ENCODE assay signal across 1 cellular context in the genomic region with DNA sequence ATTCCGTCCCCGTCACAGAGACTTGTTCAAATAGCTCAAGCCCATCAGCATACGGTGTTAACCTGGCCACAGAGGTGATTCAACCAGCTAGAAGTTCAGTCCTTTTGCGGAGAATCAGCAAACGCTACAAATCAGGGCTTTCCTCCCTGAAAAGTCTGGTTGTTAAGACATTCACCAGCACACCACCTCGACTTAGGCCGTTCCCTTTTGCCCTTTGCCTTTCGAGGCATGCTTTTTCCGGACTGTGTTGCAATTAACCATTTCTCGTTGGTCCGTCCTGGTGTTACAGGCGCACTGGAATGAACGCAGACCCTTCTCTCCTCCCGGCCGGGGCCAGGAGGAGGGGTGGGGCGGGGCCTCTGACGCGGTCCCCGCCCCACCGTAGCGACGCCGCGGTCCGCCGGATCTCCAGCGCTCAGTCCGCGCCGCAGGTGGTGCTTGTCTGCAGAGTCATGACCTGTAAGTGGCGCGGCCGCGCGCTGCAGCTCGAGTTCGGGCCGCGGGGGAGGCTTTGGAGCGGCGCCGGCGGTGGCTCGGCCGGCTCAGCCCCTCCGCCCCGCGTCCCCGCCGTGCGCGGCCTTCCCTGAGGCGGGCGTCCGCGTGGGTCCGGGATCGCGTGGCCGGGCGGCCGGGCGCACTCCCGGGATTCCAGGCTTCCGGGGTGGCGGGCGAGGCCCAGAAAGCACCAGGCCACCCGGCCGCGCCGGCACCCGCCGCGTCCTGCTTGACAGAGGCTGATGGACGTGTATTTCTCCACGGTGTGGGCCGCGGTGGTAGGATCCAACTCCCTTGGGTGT.
A peak's percentile ranks its signal among the peaks of the same experiment; 100 is the strongest.
TF ChIP-seq lines count a peak whose summit lies in the region.

TSS of gene NIT2 (plus strand) at position 418 of the 797 bp plus-strand sequence. CDS start at position 453, 35 bp downstream.

TF ChIP-seq in HepG2, 621 proteins besides CTCF, POLR2A, EP300 and RAD21 (continued from another document and continues in another):
- peak; percentile 94 for TF ChIP-seq ZNF766 (CRISPR knock-in tag; IDR thresholded peaks at IDR 0.05; ENCODE audit: borderline replicate concordance)
- TF ChIP-seq ZKSCAN5 (CRISPR knock-in tag; IDR thresholded peaks at IDR 0.05), result no peak
- no peak for TF ChIP-seq CERS6 (CRISPR knock-in tag; IDR thresholded peaks at IDR 0.05)
- TF ChIP-seq ERF (CRISPR knock-in tag; IDR thresholded peaks at IDR 0.05), result peak; percentile 61; the same call in 1 of the 2 replicates
- peak; percentile 90 for TF ChIP-seq YEATS4 (CRISPR knock-in tag; IDR thresholded peaks at IDR 0.05; ENCODE audit: borderline replicate concordance)
- peak; percentile 62 for TF ChIP-seq ASH2L (IDR thresholded peaks at IDR 0.05; ENCODE audit: insufficient read length, low read depth, low read length)
- no peak for TF ChIP-seq ZNF326 (CRISPR knock-in tag; IDR thresholded peaks at IDR 0.05; ENCODE audit: borderline replicate concordance)
- 0 out of 2 replicates have a peak, but pooled peaks have one; percentile 25 for TF ChIP-seq ZNF747 (CRISPR knock-in tag; IDR thresholded peaks at IDR 0.05; ENCODE audit: borderline replicate concordance)
- no peak for TF ChIP-seq SRSF4 (IDR thresholded peaks at IDR 0.05; ENCODE audit: low read depth, low read length, poor library complexity, severe bottlenecking)
- TF ChIP-seq, protein P1, sequence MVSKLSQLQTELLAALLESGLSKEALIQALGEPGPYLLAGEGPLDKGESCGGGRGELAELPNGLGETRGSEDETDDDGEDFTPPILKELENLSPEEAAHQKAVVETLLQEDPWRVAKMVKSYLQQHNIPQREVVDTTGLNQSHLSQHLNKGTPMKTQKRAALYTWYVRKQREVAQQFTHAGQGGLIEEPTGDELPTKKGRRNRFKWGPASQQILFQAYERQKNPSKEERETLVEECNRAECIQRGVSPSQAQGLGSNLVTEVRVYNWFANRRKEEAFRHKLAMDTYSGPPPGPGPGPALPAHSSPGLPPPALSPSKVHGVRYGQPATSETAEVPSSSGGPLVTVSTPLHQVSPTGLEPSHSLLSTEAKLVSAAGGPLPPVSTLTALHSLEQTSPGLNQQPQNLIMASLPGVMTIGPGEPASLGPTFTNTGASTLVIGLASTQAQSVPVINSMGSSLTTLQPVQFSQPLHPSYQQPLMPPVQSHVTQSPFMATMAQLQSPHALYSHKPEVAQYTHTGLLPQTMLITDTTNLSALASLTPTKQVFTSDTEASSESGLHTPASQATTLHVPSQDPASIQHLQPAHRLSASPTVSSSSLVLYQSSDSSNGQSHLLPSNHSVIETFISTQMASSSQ (IDR thresholded peaks at IDR 0.05; ENCODE audit: low read depth), result no peak
- TF ChIP-seq, protein P1 (CRISPR knock-in tag; IDR thresholded peaks at IDR 0.05; ENCODE audit: borderline replicate concordance), result no peak
- TF ChIP-seq ZNF839 (CRISPR knock-in tag; IDR thresholded peaks at IDR 0.05; ENCODE audit: borderline replicate concordance), result no peak
- TF ChIP-seq ZNF879 (CRISPR knock-in tag; IDR thresholded peaks at IDR 0.05), result no peak
- TF ChIP-seq ZFX (CRISPR knock-in tag; IDR thresholded peaks at IDR 0.05; ENCODE audit: low read depth), result peak; percentile 82
- TF ChIP-seq ZNF263 (CRISPR knock-in tag; IDR thresholded peaks at IDR 0.05), result peak; percentile 56; the same call in 1 of the 2 replicates
- no peak for TF ChIP-seq ZNF33A (CRISPR knock-in tag; IDR thresholded peaks at IDR 0.05; ENCODE audit: borderline replicate concordance)
- no peak for TF ChIP-seq PBX3 (CRISPR knock-in tag; IDR thresholded peaks at IDR 0.05; ENCODE audit: borderline replicate concordance)
- TF ChIP-seq, protein P2, sequence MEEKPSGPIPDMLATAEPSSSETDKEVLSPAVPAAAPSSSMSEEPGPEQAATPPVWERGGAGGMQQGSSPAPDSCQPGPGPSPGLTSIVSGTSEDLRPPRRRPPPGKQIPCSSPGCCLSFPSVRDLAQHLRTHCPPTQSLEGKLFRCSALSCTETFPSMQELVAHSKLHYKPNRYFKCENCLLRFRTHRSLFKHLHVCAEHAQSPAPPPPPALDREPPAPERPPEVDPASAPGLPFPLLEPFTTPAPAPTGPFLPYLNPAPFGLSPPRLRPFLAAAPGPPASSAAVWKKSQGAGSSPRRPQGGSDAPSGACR (CRISPR knock-in tag; IDR thresholded peaks at IDR 0.05), result peak; percentile 35; the same call in 1 of the 2 replicates
- TF ChIP-seq U2AF1 (optimal IDR thresholded peaks at IDR 0.05; ENCODE audit: low read depth, low read length), result no peak
- TF ChIP-seq HDAC2 (CRISPR knock-in tag; IDR thresholded peaks at IDR 0.05), result peak; percentile 50; the same call in 1 of the 2 replicates
- TF ChIP-seq ZNF274 (CRISPR knock-in tag; IDR thresholded peaks at IDR 0.05), result no peak
- TF ChIP-seq BHLHE40 (IDR thresholded peaks at IDR 0.05; ENCODE audit: low read length), result no peak
- no peak for TF ChIP-seq CCAR2 (optimal IDR thresholded peaks at IDR 0.05; ENCODE audit: low read depth, low read length)
- TF ChIP-seq ZNF792 (CRISPR knock-in tag; IDR thresholded peaks at IDR 0.05), result no peak
- TF ChIP-seq ZNF746 (CRISPR knock-in tag; IDR thresholded peaks at IDR 0.05), result peak; percentile 73
- TF ChIP-seq SRF (IDR thresholded peaks at IDR 0.05; ENCODE audit: low read depth, low read length), result no peak
- TF ChIP-seq ZNF572 (CRISPR knock-in tag; IDR thresholded peaks at IDR 0.05), result 0 out of 2 replicates have a peak, but pooled peaks have one; percentile 43
- peak; percentile 73 for TF ChIP-seq ZNF501 (CRISPR knock-in tag; IDR thresholded peaks at IDR 0.05)
- no peak for TF ChIP-seq LRRFIP1 (CRISPR knock-in tag; conservative IDR thresholded peaks at IDR 0.05)
- peak; percentile 77; the same call in 1 of the 2 replicates for TF ChIP-seq ZSCAN9 (CRISPR knock-in tag; IDR thresholded peaks at IDR 0.05; ENCODE audit: borderline replicate concordance)
- TF ChIP-seq U2AF2 (IDR thresholded peaks at IDR 0.05; ENCODE audit: low read depth, low read length), result no peak
- no peak for TF ChIP-seq ISX (CRISPR knock-in tag; conservative IDR thresholded peaks at IDR 0.05)
- peak; percentile 88 for TF ChIP-seq BCL6 (CRISPR knock-in tag; IDR thresholded peaks at IDR 0.05)
- peak; percentile 83 for TF ChIP-seq KMT2B (CRISPR knock-in tag; IDR thresholded peaks at IDR 0.05)
- TF ChIP-seq CHD2 (IDR thresholded peaks at IDR 0.05; ENCODE audit: low read depth, low read length), result 0 out of 2 replicates have a peak, but pooled peaks have one; percentile 39
- TF ChIP-seq, protein P3, sequence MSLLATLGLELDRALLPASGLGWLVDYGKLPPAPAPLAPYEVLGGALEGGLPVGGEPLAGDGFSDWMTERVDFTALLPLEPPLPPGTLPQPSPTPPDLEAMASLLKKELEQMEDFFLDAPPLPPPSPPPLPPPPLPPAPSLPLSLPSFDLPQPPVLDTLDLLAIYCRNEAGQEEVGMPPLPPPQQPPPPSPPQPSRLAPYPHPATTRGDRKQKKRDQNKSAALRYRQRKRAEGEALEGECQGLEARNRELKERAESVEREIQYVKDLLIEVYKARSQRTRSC (CRISPR knock-in tag; IDR thresholded peaks at IDR 0.05; ENCODE audit: low read depth), result no peak
- no peak for TF ChIP-seq JUND (CRISPR knock-in tag; IDR thresholded peaks at IDR 0.05)
- no peak for TF ChIP-seq ZNF883 (CRISPR knock-in tag; IDR thresholded peaks at IDR 0.05; ENCODE audit: not compliant biosample characterization)
- TF ChIP-seq ZNF772 (CRISPR knock-in tag; IDR thresholded peaks at IDR 0.05), result no peak; the same call in 1 of the 2 replicates
- TF ChIP-seq, protein P4, sequence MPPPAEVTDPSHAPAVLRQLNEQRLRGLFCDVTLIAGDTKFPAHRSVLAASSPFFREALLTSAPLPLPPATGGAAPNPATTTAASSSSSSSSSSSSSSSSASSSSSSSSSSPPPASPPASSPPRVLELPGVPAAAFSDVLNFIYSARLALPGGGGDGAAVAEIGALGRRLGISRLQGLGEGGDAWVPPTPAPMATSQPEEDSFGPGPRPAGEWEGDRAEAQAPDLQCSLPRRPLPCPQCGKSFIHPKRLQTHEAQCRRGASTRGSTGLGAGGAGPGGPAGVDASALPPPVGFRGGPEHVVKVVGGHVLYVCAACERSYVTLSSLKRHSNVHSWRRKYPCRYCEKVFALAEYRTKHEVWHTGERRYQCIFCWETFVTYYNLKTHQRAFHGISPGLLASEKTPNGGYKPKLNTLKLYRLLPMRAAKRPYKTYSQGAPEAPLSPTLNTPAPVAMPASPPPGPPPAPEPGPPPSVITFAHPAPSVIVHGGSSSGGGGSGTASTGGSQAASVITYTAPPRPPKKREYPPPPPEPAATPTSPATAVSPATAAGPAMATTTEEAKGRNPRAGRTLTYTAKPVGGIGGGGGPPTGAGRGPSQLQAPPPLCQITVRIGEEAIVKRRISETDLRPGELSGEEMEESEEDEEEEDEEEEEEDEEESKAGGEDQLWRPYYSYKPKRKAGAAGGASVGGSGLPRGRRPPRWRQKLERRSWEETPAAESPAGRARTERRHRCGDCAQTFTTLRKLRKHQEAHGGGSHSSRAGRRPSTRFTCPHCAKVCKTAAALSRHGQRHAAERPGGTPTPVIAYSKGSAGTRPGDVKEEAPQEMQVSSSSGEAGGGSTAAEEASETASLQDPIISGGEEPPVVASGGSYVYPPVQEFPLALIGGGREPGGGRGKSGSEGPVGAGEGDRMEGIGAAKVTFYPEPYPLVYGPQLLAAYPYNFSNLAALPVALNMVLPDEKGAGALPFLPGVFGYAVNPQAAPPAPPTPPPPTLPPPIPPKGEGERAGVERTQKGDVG (CRISPR knock-in tag; IDR thresholded peaks at IDR 0.05; ENCODE audit: borderline replicate concordance), result no peak
- TF ChIP-seq, protein P5, sequence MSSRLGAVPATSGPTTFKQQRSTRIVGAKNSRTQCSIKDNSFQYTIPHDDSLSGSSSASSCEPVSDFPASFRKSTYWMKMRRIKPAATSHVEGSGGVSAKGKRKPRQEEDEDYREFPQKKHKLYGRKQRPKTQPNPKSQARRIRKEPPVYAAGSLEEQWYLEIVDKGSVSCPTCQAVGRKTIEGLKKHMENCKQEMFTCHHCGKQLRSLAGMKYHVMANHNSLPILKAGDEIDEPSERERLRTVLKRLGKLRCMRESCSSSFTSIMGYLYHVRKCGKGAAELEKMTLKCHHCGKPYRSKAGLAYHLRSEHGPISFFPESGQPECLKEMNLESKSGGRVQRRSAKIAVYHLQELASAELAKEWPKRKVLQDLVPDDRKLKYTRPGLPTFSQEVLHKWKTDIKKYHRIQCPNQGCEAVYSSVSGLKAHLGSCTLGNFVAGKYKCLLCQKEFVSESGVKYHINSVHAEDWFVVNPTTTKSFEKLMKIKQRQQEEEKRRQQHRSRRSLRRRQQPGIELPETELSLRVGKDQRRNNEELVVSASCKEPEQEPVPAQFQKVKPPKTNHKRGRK (CRISPR knock-in tag; IDR thresholded peaks at IDR 0.05), result no peak; the same call in 1 of the 2 replicates
- TF ChIP-seq ZNF382 (CRISPR knock-in tag; IDR thresholded peaks at IDR 0.05; ENCODE audit: borderline replicate concordance), result no peak
- TF ChIP-seq NR2F2 (IDR thresholded peaks at IDR 0.05; ENCODE audit: borderline replicate concordance, low read depth), result no peak
- no peak for TF ChIP-seq LCORL (IDR thresholded peaks at IDR 0.05)
- TF ChIP-seq LCORL (CRISPR knock-in tag; IDR thresholded peaks at IDR 0.05), result no peak; the same call in 1 of the 2 replicates
- TF ChIP-seq DPF2 (CRISPR knock-in tag; IDR thresholded peaks at IDR 0.05; ENCODE audit: borderline replicate concordance, low read depth), result no peak
- peak; percentile 51; the same call in 1 of the 2 replicates for TF ChIP-seq ZNF580 (CRISPR knock-in tag; IDR thresholded peaks at IDR 0.05; ENCODE audit: borderline replicate concordance, low read depth)
- no peak for TF ChIP-seq HOXA7 (CRISPR knock-in tag; IDR thresholded peaks at IDR 0.05)
- no peak for TF ChIP-seq ZBTB1 (CRISPR knock-in tag; IDR thresholded peaks at IDR 0.05; ENCODE audit: borderline replicate concordance)
